8 cellular contexts compared by ENCODE assay signal in the genomic region with DNA sequence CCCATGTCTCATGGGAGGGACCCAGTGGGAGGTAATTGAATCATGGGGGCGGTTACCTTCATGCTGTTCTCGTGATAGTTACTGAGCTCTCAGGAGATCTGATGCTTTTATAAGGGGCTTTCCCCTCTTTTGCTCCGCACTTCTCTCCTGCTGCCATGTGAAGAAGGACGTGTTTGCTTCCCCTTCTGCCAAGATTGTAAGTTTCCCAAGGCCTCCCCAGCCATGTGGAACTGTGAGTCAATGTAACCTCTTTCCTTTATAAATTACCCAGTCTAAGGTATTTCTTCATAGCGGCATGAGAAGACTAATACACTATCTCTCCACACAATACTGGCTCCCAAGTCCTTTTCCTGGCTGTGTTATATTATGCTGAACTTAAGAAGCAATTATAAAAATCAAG.
DNase-seq lines count a peak whose midpoint lies in the region; TF ChIP-seq lines count a peak whose summit lies in the region.

No MANE protein-coding gene starts in this region.

- in situ Hi-C loops in GM23248 (cut with MboI) = no loop called here

- H3K9ac ChIP-seq in GM23248 = peak overlapping the region; percentile 85

- no peak for TF ChIP-seq EP300 in esophagus muscularis mucosa (IDR thresholded peaks at IDR 0.05)

- H3F3A ChIP-seq in GM23248 (ENCODE audit: insufficient read depth) = peaks cover 95% of the 10 kb centered on the region

- H3K9me3 ChIP-seq in GM23248 (ENCODE audit: low read depth) = no peaks in the 10 kb centered on the region
- H3K9me3 ChIP-seq in esophagus muscularis mucosa = no peaks in the 10 kb centered on the region

- H3K4me1 ChIP-seq in GM23248 (ENCODE audit: insufficient read depth) (peaks cover 62% of the 10 kb centered on the region), esophagus muscularis mucosa (peaks cover 32 to 58% (median 54%) of the 10 kb centered on the region in 4 donors)

- H3K9me2 ChIP-seq in GM23248 (ENCODE audit: insufficient read depth) = no peaks in the 10 kb centered on the region

- TF ChIP-seq CTCF in esophagus muscularis mucosa (IDR thresholded peaks at IDR 0.05) = no peak

- H3K27me3 ChIP-seq in GM23248 (replicated peaks; ENCODE audit: insufficient read depth) = no peaks in the 10 kb centered on the region
- no peaks in the 10 kb centered on the region for H3K27me3 ChIP-seq in esophagus muscularis mucosa

- no peak overlapping the region for H2AFZ ChIP-seq in GM23248

- 52 to 56% methylated on average over 5 of the region's 5 CpGs for WGBS in GM23248 (ENCODE audit: low coverage in 1 of 2, low lambda C conversion rate in 2 of 2, missing lambda C conversion rate in 2 of 2), 2 experiments
- WGBS in esophagus muscularis mucosa = 79% methylated on average over 5 of the region's 5 CpGs

- H3K27ac ChIP-seq in GM23248 (peak overlapping the region; percentile 99), esophagus muscularis mucosa (replicated peaks in 1 of 4) (peak overlapping the region; percentile 74 to 81 (median 80))

- DNase-seq in GM23248 (peak; percentile 80), T1000 (lab: John Stamatoyannopoulos, UW) (peak; percentile 62), esophagus muscularis mucosa (ENCODE audit: extremely low spot score) (no peak), renal cortical epithelial cell (ENCODE audit: low read depth) (peak; percentile 48), hepatic stellate cell (ENCODE audit: low spot score) (no peak), NCI-H1930 (lab: John Stamatoyannopoulos, UW) (no peak), NCI-H1417 treated with DMSO at 0.1 percent for 48 hours (lab: John Stamatoyannopoulos, UW) (no peak)
- no peak for DNase-seq in stimulated activated CD4-positive, alpha-beta T cell treated with anti-CD3 and anti-CD28 coated beads, Interleukin-1b, Interleukin-23, amount 100 ng/mL, for 48 hours

- H3K4me2 ChIP-seq in GM23248 (ENCODE audit: unreplicated experiment) = peak overlapping the region; percentile 64

- peaks cover 83% of the 10 kb centered on the region for H3K79me2 ChIP-seq in GM23248 (ENCODE audit: insufficient read depth)

- intact Hi-C loops in esophagus muscularis mucosa (cut with DNase I) = no loop called here

- no peak for TF ChIP-seq POLR2A in esophagus muscularis mucosa (IDR thresholded peaks at IDR 0.05; ENCODE audit: low read depth)

- H3K4me3 ChIP-seq in GM23248 (no peak overlapping the region), esophagus muscularis mucosa (no peak overlapping the region)

- H3K36me3 ChIP-seq in GM23248 (ENCODE audit: low read depth) (peaks cover 57% of the 10 kb centered on the region), esophagus muscularis mucosa (peaks cover 0 to 17% (median 6%) of the 10 kb centered on the region in 4 donors)

- H4K20me1 ChIP-seq in GM23248 (ENCODE audit: insufficient read depth) = no peaks in the 10 kb centered on the region

Comparison
In these comparisons a context has a peak if more than half of its experiments do, and no peak if none do; other contexts are left out.
1. DNase-seq: peak in GM23248 (single experiment), T1000 (single experiment) and renal cortical epithelial cell (single experiment); none in esophagus muscularis mucosa (single experiment), hepatic stellate cell (single experiment), NCI-H1930 (0 of 2), stimulated activated CD4-positive, alpha-beta T cell treated with anti-CD3 and anti-CD28 coated beads, Interleukin-1b, Interleukin-23, amount 100 ng/mL, for 48 hours (single experiment) and NCI-H1417 treated with DMSO at 0.1 percent for 48 hours (single experiment).